Comparison of ENCODE assay signal across 13 cellular contexts in genomic region chr3:52047295-52047960, GRCh38. TPM values are rescaled to one million over a fixed set of nuclear protein-coding genes. Genes with fewer than 3 reads are reported as not detected.
A peak's percentile ranks its signal among the peaks of the same experiment; 100 is the strongest.
DNase-seq lines count a peak whose midpoint lies in the region; ATAC-seq and TF ChIP-seq lines count a peak whose summit lies in the region.
"Had no signal": no experiment of that assay in that cellular context is flagged by ENCODE, and none has a peak within 500 bp of the region (broad histone marks: within the 10 kb centered on the region; RNA-seq: fewer than 3 reads in every experiment).

No MANE protein-coding gene starts in this region.

- peaks cover 14% of the 10 kb centered on the region for H3K4me1 Mint-ChIP-seq in GM23338

- H3K9me2 ChIP-seq in hepatocyte (replicated peaks; ENCODE audit: insufficient read depth) (no peaks in the 10 kb centered on the region), GM23338 (ENCODE audit: insufficient read depth) (no peaks in the 10 kb centered on the region)

- H2AFZ ChIP-seq in hepatocyte = no peak overlapping the region
- H2AFZ ChIP-seq in GM23338 = no peak overlapping the region

- no peak; the same call in 2 of the 3 replicates for ATAC-seq in GM23338

- DNase-seq in ELR (ENCODE audit: low read depth) (peak; percentile 37), astrocyte of the hippocampus (ENCODE audit: low read depth, low spot score) (peak; percentile 65), hepatocyte (ENCODE audit: low spot score) (no peak), COLO668 (lab: John Stamatoyannopoulos, UW; ENCODE audit: unreplicated experiment) (no peak), NCI-H1930 (lab: John Stamatoyannopoulos, UW) (no peak), GM23338 (ENCODE audit: low spot score) (no peak)
- no peak for DNase-seq in stimulated activated CD4-positive, alpha-beta T cell treated with anti-CD3 and anti-CD28 coated beads, Interleukin-15, amount 100 ng/mL, for 24 hours
- DNase-seq: activated CD4-positive, CD25-positive, alpha-beta regulatory T cell; activated naive CD8-positive, alpha-beta T cell treated with anti-CD3 and anti-CD28 coated beads for 36 hours; COR-L47; NCI-H526 had no signal

- H3K27me3 Mint-ChIP-seq in GM23338 (ENCODE audit: insufficient read depth, low read depth, poor library complexity) = peaks cover 17% of the 10 kb centered on the region
- H3K27me3 Mint-ChIP-seq: activated naive CD8-positive, alpha-beta T cell treated with anti-CD3 and anti-CD28 coated beads for 36 hours; IgD-negative memory B cell had no signal

- TF ChIP-seq CTCF in hepatocyte (IDR thresholded peaks at IDR 0.05; ENCODE audit: poor library complexity) (no peak), GM23338 (conservative IDR thresholded peaks at IDR 0.05; ENCODE audit: low read depth in 2 of 2) (no peak)

- H3K27ac Mint-ChIP-seq in GM23338 = no peak overlapping the region
- H3K27ac Mint-ChIP-seq: activated naive CD8-positive, alpha-beta T cell treated with anti-CD3 and anti-CD28 coated beads for 36 hours; IgD-negative memory B cell had no signal

- peaks cover 7% of the 10 kb centered on the region for H3K79me2 ChIP-seq in hepatocyte
- peaks cover 8% of the 10 kb centered on the region; the same call in 1 of the 2 replicates for H3K79me2 ChIP-seq in GM23338 (replicated peaks; ENCODE audit: insufficient read depth)

- 82% methylated on average over 16 of the region's 20 CpGs for WGBS in hepatocyte (ENCODE audit: low lambda C conversion rate, missing lambda C conversion rate)

- no peak overlapping the region for H3K4me3 Mint-ChIP-seq in GM23338
- H3K4me3 Mint-ChIP-seq: activated naive CD8-positive, alpha-beta T cell treated with anti-CD3 and anti-CD28 coated beads for 36 hours had no signal

- H3K4me3 ChIP-seq in hepatocyte (no peak overlapping the region), skeletal muscle satellite cell (ENCODE audit: low read length) (peak overlapping the region; percentile 33), GM23338 (no peak overlapping the region)

- H3K9ac ChIP-seq in skeletal muscle satellite cell (ENCODE audit: low read depth, low read length) = peak overlapping the region; percentile 80

- H3K4me2 ChIP-seq in hepatocyte (no peak overlapping the region), skeletal muscle satellite cell (ENCODE audit: low read length) (peak overlapping the region; percentile 71), GM23338 (no peak overlapping the region)

- no peaks in the 10 kb centered on the region for H3K36me3 ChIP-seq in hepatocyte (replicated peaks; ENCODE audit: insufficient read depth, low read depth)
- H3K36me3 ChIP-seq in skeletal muscle satellite cell (ENCODE audit: insufficient read depth, low read length) = peaks cover 44% of the 10 kb centered on the region
- no peaks in the 10 kb centered on the region for H3K36me3 ChIP-seq in GM23338 (ENCODE audit: insufficient read depth)

- H3F3A ChIP-seq in GM23338 (replicated peaks; ENCODE audit: low read depth) = no peaks in the 10 kb centered on the region

- H3K27me3 ChIP-seq in hepatocyte = no peaks in the 10 kb centered on the region
- no peaks in the 10 kb centered on the region for H3K27me3 ChIP-seq in skeletal muscle satellite cell (ENCODE audit: control insufficient read depth, insufficient read depth, low read length)
- no peaks in the 10 kb centered on the region for H3K27me3 ChIP-seq in GM23338 (ENCODE audit: insufficient read depth)

- no peaks in the 10 kb centered on the region for H3K9me3 ChIP-seq in hepatocyte (ENCODE audit: low read depth)
- no peaks in the 10 kb centered on the region for H3K9me3 ChIP-seq in skeletal muscle satellite cell (replicated peaks; ENCODE audit: low read length)

- peaks cover 22% of the 10 kb centered on the region for H3K36me3 Mint-ChIP-seq in GM23338 (ENCODE audit: low read depth)
- H3K36me3 Mint-ChIP-seq: IgD-negative memory B cell had no signal

- no peaks in the 10 kb centered on the region for H3K9me3 Mint-ChIP-seq in GM23338
- H3K9me3 Mint-ChIP-seq: activated naive CD8-positive, alpha-beta T cell treated with anti-CD3 and anti-CD28 coated beads for 36 hours; IgD-negative memory B cell had no signal

- H4K20me1 ChIP-seq in hepatocyte (ENCODE audit: insufficient read depth, poor library complexity, severe bottlenecking) = peaks cover 5% of the 10 kb centered on the region
- H4K20me1 ChIP-seq in GM23338 (replicated peaks; ENCODE audit: insufficient read depth) = no peaks in the 10 kb centered on the region

- peak overlapping the region; percentile 20 for H3K27ac ChIP-seq in hepatocyte
- no peak overlapping the region for H3K27ac ChIP-seq in GM23338 (ENCODE audit: low read depth)

- H3K4me1 ChIP-seq in hepatocyte (ENCODE audit: insufficient read depth) (peaks cover 24% of the 10 kb centered on the region), skeletal muscle satellite cell (ENCODE audit: control insufficient read depth, insufficient read depth, low read length) (peaks cover 52% of the 10 kb centered on the region), GM23338 (ENCODE audit: insufficient read depth) (peaks cover under 1% of the 10 kb centered on the region; the same call in 1 of the 2 replicates)

TF ChIP-seq in GM23338, 12 proteins besides CTCF, POLR2A, EP300 and RAD21 (continues in another document):
- TF ChIP-seq JUNB (IDR thresholded peaks at IDR 0.05; ENCODE audit: unreplicated experiment) (no peak), NANOG (IDR thresholded peaks at IDR 0.05; ENCODE audit: borderline replicate concordance) (no peak), EZH2 (IDR thresholded peaks at IDR 0.05; ENCODE audit: low read depth, unreplicated experiment) (no peak), EZH2phosphoT487 (IDR thresholded peaks at IDR 0.05; ENCODE audit: unreplicated experiment) (no peak), CREB1 (CRISPR knock-in tag; IDR thresholded peaks at IDR 0.05; ENCODE audit: low read depth) (no peak), POLR2AphosphoS5 (IDR thresholded peaks at IDR 0.05; ENCODE audit: low read depth) (no peak), ZNF331 (CRISPR knock-in tag; IDR thresholded peaks at IDR 0.05; ENCODE audit: low read depth) (no peak), STAT1 (IDR thresholded peaks at IDR 0.05; ENCODE audit: unreplicated experiment) (no peak)
- TF ChIP-seq, protein P1, sequence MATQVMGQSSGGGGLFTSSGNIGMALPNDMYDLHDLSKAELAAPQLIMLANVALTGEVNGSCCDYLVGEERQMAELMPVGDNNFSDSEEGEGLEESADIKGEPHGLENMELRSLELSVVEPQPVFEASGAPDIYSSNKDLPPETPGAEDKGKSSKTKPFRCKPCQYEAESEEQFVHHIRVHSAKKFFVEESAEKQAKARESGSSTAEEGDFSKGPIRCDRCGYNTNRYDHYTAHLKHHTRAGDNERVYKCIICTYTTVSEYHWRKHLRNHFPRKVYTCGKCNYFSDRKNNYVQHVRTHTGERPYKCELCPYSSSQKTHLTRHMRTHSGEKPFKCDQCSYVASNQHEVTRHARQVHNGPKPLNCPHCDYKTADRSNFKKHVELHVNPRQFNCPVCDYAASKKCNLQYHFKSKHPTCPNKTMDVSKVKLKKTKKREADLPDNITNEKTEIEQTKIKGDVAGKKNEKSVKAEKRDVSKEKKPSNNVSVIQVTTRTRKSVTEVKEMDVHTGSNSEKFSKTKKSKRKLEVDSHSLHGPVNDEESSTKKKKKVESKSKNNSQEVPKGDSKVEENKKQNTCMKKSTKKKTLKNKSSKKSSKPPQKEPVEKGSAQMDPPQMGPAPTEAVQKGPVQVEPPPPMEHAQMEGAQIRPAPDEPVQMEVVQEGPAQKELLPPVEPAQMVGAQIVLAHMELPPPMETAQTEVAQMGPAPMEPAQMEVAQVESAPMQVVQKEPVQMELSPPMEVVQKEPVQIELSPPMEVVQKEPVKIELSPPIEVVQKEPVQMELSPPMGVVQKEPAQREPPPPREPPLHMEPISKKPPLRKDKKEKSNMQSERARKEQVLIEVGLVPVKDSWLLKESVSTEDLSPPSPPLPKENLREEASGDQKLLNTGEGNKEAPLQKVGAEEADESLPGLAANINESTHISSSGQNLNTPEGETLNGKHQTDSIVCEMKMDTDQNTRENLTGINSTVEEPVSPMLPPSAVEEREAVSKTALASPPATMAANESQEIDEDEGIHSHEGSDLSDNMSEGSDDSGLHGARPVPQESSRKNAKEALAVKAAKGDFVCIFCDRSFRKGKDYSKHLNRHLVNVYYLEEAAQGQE (IDR thresholded peaks at IDR 0.05; ENCODE audit: unreplicated experiment) = no peak

RNA-seq across cellular contexts. Expression of gene DUSP7, which starts 8.9 kb away (rescaled TPM):
- 13.1 and 13.8 TPM in 2 replicates for total RNA-seq in hepatocyte
- 5.9 and 6.4 TPM in 2 replicates for polyA plus RNA-seq in hepatocyte
- total RNA-seq in skeletal muscle satellite cell (2012; rRNA removed) = 11.4 and 12.2 TPM in 2 replicates
- 14.7 and 15.8 TPM in 2 replicates for total RNA-seq in GM23338 (2014; rRNA removed; shearing (Covaris generic))
- polyA plus RNA-seq in GM23338 (2016; fragmentation: Nextera tagmentation; extraction: Ambion mirVana) = 5.6 and 5.9 TPM in 2 replicates

RNA-seq across cellular contexts. Expression of gene RPL29, which starts 51.7 kb away (rescaled TPM):
- 981 and 1,184 TPM in 2 replicates for total RNA-seq in hepatocyte
- polyA plus RNA-seq in hepatocyte (786 and 812 TPM in 2 replicates), GM23338 (2016; fragmentation: Nextera tagmentation; extraction: Ambion mirVana) (1,864 and 1,983 TPM in 2 replicates)
- 1,323 and 2,006 TPM in 2 replicates for total RNA-seq in skeletal muscle satellite cell (2012; rRNA removed)
- 1,341 and 1,471 TPM in 2 replicates for total RNA-seq in GM23338 (2014; rRNA removed; shearing (Covaris generic))

Comparison
In these comparisons a context has a peak if more than half of its experiments do, and no peak if none do; other contexts are left out.
1. DNase-seq: peak in ELR (single experiment) and astrocyte of the hippocampus (single experiment); none in hepatocyte (single experiment), stimulated activated CD4-positive, alpha-beta T cell treated with anti-CD3 and anti-CD28 coated beads, Interleukin-15, amount 100 ng/mL, for 24 hours (single experiment), COLO668 (single experiment), NCI-H1930 (0 of 2) and GM23338 (single experiment).